Comparison of ENCODE assay signal across 1 cellular context in the genomic region with DNA sequence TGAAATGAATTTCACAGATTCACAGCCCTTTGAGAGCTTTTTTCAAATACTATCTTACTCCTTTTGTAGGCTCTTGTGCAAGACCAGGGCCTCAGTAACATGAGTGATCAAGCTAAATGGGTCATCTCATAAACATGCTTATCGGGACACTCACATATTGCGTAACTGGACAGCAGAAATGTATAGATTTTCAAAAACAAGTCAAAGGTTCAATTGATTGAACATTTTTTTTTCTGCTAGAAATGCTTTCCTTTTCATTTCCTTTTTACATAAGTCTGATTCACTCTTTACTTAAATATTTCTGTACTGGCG.
TF ChIP-seq lines count a peak whose summit lies in the region.

No MANE protein-coding gene starts in this region.

TF ChIP-seq in HepG2, 621 proteins besides CTCF, POLR2A, EP300 and RAD21 (continued from another document and continues in another):
- TF ChIP-seq, protein P1, sequence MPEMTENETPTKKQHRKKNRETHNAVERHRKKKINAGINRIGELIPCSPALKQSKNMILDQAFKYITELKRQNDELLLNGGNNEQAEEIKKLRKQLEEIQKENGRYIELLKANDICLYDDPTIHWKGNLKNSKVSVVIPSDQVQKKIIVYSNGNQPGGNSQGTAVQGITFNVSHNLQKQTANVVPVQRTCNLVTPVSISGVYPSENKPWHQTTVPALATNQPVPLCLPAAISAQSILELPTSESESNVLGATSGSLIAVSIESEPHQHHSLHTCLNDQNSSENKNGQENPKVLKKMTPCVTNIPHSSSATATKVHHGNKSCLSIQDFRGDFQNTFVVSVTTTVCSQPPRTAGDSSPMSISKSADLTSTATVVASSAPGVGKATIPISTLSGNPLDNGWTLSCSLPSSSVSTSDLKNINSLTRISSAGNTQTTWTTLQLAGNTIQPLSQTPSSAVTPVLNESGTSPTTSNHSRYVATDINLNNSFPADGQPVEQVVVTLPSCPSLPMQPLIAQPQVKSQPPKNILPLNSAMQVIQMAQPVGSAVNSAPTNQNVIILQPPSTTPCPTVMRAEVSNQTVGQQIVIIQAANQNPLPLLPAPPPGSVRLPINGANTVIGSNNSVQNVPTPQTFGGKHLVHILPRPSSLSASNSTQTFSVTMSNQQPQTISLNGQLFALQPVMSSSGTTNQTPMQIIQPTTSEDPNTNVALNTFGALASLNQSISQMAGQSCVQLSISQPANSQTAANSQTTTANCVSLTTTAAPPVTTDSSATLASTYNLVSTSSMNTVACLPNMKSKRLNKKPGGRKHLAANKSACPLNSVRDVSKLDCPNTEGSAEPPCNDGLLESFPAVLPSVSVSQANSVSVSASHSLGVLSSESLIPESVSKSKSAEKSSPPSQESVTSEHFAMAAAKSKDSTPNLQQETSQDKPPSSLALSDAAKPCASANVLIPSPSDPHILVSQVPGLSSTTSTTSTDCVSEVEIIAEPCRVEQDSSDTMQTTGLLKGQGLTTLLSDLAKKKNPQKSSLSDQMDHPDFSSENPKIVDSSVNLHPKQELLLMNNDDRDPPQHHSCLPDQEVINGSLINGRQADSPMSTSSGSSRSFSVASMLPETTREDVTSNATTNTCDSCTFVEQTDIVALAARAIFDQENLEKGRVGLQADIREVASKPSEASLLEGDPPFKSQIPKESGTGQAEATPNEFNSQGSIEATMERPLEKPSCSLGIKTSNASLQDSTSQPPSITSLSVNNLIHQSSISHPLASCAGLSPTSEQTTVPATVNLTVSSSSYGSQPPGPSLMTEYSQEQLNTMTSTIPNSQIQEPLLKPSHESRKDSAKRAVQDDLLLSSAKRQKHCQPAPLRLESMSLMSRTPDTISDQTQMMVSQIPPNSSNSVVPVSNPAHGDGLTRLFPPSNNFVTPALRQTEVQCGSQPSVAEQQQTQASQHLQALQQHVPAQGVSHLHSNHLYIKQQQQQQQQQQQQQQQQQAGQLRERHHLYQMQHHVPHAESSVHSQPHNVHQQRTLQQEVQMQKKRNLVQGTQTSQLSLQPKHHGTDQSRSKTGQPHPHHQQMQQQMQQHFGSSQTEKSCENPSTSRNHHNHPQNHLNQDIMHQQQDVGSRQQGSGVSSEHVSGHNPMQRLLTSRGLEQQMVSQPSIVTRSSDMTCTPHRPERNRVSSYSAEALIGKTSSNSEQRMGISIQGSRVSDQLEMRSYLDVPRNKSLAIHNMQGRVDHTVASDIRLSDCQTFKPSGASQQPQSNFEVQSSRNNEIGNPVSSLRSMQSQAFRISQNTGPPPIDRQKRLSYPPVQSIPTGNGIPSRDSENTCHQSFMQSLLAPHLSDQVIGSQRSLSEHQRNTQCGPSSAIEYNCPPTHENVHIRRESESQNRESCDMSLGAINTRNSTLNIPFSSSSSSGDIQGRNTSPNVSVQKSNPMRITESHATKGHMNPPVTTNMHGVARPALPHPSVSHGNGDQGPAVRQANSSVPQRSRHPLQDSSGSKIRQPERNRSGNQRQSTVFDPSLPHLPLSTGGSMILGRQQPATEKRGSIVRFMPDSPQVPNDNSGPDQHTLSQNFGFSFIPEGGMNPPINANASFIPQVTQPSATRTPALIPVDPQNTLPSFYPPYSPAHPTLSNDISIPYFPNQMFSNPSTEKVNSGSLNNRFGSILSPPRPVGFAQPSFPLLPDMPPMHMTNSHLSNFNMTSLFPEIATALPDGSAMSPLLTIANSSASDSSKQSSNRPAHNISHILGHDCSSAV (CRISPR knock-in tag; IDR thresholded peaks at IDR 0.05; ENCODE audit: borderline replicate concordance): no peak
- no peak for TF ChIP-seq EED (CRISPR knock-in tag; IDR thresholded peaks at IDR 0.05)
- TF ChIP-seq ZNF143 (CRISPR knock-in tag; IDR thresholded peaks at IDR 0.05): no peak
- TF ChIP-seq PHF20 (CRISPR knock-in tag; IDR thresholded peaks at IDR 0.05): no peak
- no peak for TF ChIP-seq ELF1 (CRISPR knock-in tag; IDR thresholded peaks at IDR 0.05)
- no peak for TF ChIP-seq PAWR (CRISPR knock-in tag; IDR thresholded peaks at IDR 0.05; ENCODE audit: borderline replicate concordance)
- TF ChIP-seq LRRFIP1 (CRISPR knock-in tag; conservative IDR thresholded peaks at IDR 0.05): no peak
- no peak for TF ChIP-seq TGIF2 (CRISPR knock-in tag; IDR thresholded peaks at IDR 0.05)
- TF ChIP-seq ARNT2 (CRISPR knock-in tag; IDR thresholded peaks at IDR 0.05; ENCODE audit: low read depth): 0 out of 2 replicates have a peak, but pooled peaks have one; percentile 27
- no peak for TF ChIP-seq TP53 (CRISPR knock-in tag; conservative IDR thresholded peaks at IDR 0.05)
- 0 out of 2 replicates have a peak, but pooled peaks have one; percentile 26 for TF ChIP-seq ZNF232 (CRISPR knock-in tag; IDR thresholded peaks at IDR 0.05; ENCODE audit: borderline replicate concordance)
- no peak for TF ChIP-seq ZNF75D (CRISPR knock-in tag; IDR thresholded peaks at IDR 0.05; ENCODE audit: borderline replicate concordance)
- no peak for TF ChIP-seq ZC3H13 (CRISPR knock-in tag; IDR thresholded peaks at IDR 0.05)
- no peak for TF ChIP-seq ZFY (CRISPR knock-in tag; IDR thresholded peaks at IDR 0.05)
- TF ChIP-seq HNRNPLL (IDR thresholded peaks at IDR 0.05; ENCODE audit: low read depth, low read length, poor library complexity, severe bottlenecking): no peak
- TF ChIP-seq ZSCAN12 (CRISPR knock-in tag; IDR thresholded peaks at IDR 0.05): no peak
- no peak for TF ChIP-seq SATB2 (CRISPR knock-in tag; IDR thresholded peaks at IDR 0.05)
- TF ChIP-seq ZBTB8A (CRISPR knock-in tag; IDR thresholded peaks at IDR 0.05; ENCODE audit: borderline replicate concordance, low read depth): no peak
- no peak for TF ChIP-seq BHLHE40 (IDR thresholded peaks at IDR 0.05; ENCODE audit: low read length)
- no peak for TF ChIP-seq GPN1 (CRISPR knock-in tag; IDR thresholded peaks at IDR 0.05; ENCODE audit: borderline replicate concordance)
- TF ChIP-seq KMT2A (CRISPR knock-in tag; IDR thresholded peaks at IDR 0.05): 0 out of 2 replicates have a peak, but pooled peaks have one; percentile 36
- TF ChIP-seq ZNF18 (CRISPR knock-in tag; IDR thresholded peaks at IDR 0.05; ENCODE audit: insufficient replicate concordance): peak; percentile 51
- TF ChIP-seq REPIN1 (CRISPR knock-in tag; IDR thresholded peaks at IDR 0.05; ENCODE audit: borderline replicate concordance, low read depth): no peak
- no peak for TF ChIP-seq KLF12 (CRISPR knock-in tag; IDR thresholded peaks at IDR 0.05; ENCODE audit: borderline replicate concordance)
- TF ChIP-seq HES4 (CRISPR knock-in tag; IDR thresholded peaks at IDR 0.05; ENCODE audit: borderline replicate concordance): no peak
- TF ChIP-seq KDM5B (CRISPR knock-in tag; IDR thresholded peaks at IDR 0.05; ENCODE audit: borderline replicate concordance): no peak
- TF ChIP-seq ZKSCAN5 (CRISPR knock-in tag; IDR thresholded peaks at IDR 0.05): no peak
- TF ChIP-seq, protein P2, sequence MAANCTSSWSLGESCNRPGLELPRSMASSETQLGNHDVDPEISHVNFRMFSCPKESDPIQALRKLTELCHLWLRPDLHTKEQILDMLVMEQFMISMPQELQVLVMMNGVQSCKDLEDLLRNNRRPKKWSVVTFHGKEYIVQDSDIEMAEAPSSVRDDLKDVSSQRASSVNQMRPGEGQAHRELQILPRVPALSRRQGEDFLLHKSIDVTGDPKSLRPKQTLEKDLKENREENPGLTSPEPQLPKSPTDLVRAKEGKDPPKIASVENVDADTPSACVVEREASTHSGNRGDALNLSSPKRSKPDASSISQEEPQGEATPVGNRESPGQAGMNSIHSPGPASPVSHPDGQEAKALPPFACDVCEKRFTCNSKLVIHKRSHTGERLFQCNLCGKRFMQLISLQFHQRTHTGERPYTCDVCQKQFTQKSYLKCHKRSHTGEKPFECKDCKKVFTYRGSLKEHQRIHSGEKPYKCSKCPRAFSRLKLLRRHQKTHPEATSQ (CRISPR knock-in tag; IDR thresholded peaks at IDR 0.05; ENCODE audit: borderline replicate concordance): no peak
- TF ChIP-seq CREBL2 (CRISPR knock-in tag; IDR thresholded peaks at IDR 0.05; ENCODE audit: borderline replicate concordance): no peak
- no peak for TF ChIP-seq ZNF879 (CRISPR knock-in tag; IDR thresholded peaks at IDR 0.05)
- TF ChIP-seq, protein P3, sequence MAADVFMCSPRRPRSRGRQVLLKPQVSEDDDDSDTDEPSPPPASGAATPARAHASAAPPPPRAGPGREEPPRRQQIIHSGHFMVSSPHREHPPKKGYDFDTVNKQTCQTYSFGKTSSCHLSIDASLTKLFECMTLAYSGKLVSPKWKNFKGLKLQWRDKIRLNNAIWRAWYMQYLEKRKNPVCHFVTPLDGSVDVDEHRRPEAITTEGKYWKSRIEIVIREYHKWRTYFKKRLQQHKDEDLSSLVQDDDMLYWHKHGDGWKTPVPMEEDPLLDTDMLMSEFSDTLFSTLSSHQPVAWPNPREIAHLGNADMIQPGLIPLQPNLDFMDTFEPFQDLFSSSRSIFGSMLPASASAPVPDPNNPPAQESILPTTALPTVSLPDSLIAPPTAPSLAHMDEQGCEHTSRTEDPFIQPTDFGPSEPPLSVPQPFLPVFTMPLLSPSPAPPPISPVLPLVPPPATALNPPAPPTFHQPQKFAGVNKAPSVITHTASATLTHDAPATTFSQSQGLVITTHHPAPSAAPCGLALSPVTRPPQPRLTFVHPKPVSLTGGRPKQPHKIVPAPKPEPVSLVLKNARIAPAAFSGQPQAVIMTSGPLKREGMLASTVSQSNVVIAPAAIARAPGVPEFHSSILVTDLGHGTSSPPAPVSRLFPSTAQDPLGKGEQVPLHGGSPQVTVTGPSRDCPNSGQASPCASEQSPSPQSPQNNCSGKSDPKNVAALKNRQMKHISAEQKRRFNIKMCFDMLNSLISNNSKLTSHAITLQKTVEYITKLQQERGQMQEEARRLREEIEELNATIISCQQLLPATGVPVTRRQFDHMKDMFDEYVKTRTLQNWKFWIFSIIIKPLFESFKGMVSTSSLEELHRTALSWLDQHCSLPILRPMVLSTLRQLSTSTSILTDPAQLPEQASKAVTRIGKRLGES (CRISPR knock-in tag; IDR thresholded peaks at IDR 0.05; ENCODE audit: borderline replicate concordance): no peak
- TF ChIP-seq, protein P4, sequence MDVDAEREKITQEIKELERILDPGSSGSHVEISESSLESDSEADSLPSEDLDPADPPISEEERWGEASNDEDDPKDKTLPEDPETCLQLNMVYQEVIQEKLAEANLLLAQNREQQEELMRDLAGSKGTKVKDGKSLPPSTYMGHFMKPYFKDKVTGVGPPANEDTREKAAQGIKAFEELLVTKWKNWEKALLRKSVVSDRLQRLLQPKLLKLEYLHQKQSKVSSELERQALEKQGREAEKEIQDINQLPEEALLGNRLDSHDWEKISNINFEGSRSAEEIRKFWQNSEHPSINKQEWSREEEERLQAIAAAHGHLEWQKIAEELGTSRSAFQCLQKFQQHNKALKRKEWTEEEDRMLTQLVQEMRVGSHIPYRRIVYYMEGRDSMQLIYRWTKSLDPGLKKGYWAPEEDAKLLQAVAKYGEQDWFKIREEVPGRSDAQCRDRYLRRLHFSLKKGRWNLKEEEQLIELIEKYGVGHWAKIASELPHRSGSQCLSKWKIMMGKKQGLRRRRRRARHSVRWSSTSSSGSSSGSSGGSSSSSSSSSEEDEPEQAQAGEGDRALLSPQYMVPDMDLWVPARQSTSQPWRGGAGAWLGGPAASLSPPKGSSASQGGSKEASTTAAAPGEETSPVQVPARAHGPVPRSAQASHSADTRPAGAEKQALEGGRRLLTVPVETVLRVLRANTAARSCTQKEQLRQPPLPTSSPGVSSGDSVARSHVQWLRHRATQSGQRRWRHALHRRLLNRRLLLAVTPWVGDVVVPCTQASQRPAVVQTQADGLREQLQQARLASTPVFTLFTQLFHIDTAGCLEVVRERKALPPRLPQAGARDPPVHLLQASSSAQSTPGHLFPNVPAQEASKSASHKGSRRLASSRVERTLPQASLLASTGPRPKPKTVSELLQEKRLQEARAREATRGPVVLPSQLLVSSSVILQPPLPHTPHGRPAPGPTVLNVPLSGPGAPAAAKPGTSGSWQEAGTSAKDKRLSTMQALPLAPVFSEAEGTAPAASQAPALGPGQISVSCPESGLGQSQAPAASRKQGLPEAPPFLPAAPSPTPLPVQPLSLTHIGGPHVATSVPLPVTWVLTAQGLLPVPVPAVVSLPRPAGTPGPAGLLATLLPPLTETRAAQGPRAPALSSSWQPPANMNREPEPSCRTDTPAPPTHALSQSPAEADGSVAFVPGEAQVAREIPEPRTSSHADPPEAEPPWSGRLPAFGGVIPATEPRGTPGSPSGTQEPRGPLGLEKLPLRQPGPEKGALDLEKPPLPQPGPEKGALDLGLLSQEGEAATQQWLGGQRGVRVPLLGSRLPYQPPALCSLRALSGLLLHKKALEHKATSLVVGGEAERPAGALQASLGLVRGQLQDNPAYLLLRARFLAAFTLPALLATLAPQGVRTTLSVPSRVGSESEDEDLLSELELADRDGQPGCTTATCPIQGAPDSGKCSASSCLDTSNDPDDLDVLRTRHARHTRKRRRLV (CRISPR knock-in tag; IDR thresholded peaks at IDR 0.05): 0 out of 2 replicates have a peak, but pooled peaks have one; percentile 26
- no peak for TF ChIP-seq ZNF782 (CRISPR knock-in tag; IDR thresholded peaks at IDR 0.05; ENCODE audit: borderline replicate concordance)
- no peak for TF ChIP-seq MTERF4 (CRISPR knock-in tag; IDR thresholded peaks at IDR 0.05)
